11 cellular contexts compared by ENCODE assay signal in genomic region chr7:48085942-48086341, GRCh38. TPM values are rescaled to one million over a fixed set of nuclear protein-coding genes. Genes with fewer than 3 reads are reported as not detected.
DNase-seq lines count a peak whose midpoint lies in the region; ATAC-seq and TF ChIP-seq lines count a peak whose summit lies in the region.
"Had no signal": no experiment of that assay in that cellular context is flagged by ENCODE, and none has a peak within 500 bp of the region (broad histone marks: within the 10 kb centered on the region; RNA-seq: fewer than 3 reads in every experiment).

No MANE protein-coding gene starts in this region.

- TF ChIP-seq CTCF in breast epithelium (IDR thresholded peaks at IDR 0.05) (no peak), MCF 10A (IDR thresholded peaks at IDR 0.05; ENCODE audit: unreplicated experiment) (no peak)
- TF ChIP-seq CTCF in activated CD8-positive, alpha-beta T cell treated with anti-CD3 and anti-CD28 coated beads for 36 hours (IDR thresholded peaks at IDR 0.05) = no peak

- no peaks in the 10 kb centered on the region for H3K9me3 ChIP-seq in breast epithelium
- H3K9me3 ChIP-seq in mesodermal cell (ENCODE audit: control insufficient read depth, low read length) = no peaks in the 10 kb centered on the region

- POLR2A ChIA-PET in MCF 10A (lab: Yijun Ruan, JAX) = interaction anchor here (0.9 to 2.4 kb wide), 3 partner anchors 10 to 19 kb away, joined by 3 to 7 read pairs (median 4); no protein-coding TSS in a partner anchor
- POLR2A ChIA-PET in activated CD8-positive, alpha-beta T cell treated with anti-CD3 and anti-CD28 coated beads for 36 hours (lab: Charles Lee) = interaction anchor here (0.8 to 1.8 kb wide), 6 partner anchors 10 to 41 kb away, joined by 3 to 7 read pairs (median 5); no protein-coding TSS in a partner anchor

- H3K36me3 ChIP-seq in breast epithelium = no peaks in the 10 kb centered on the region
- H3K36me3 ChIP-seq in mesodermal cell (ENCODE audit: control insufficient read depth, insufficient read depth, low read length) = peaks cover 3% of the 10 kb centered on the region
- H3K36me3 ChIP-seq: neural progenitor cell had no signal

- CTCF ChIA-PET in MCF 10A (lab: Yijun Ruan, JAX) = interaction anchor here (0.5 to 1.3 kb wide), 7 partner anchors 8 to 117 kb away, joined by 3 to 5 read pairs (median 3); no protein-coding TSS in a partner anchor
- CTCF ChIA-PET in activated CD8-positive, alpha-beta T cell treated with anti-CD3 and anti-CD28 coated beads for 36 hours (lab: Charles Lee) = interaction anchor here (1.2 to 2.2 kb wide), 4 partner anchors 24 to 102 kb away, joined by 3 to 13 read pairs (median 4); no protein-coding TSS in a partner anchor

- H3K27ac ChIP-seq in breast epithelium (peak overlapping the region; percentile 22 to 85), mesodermal cell (ENCODE audit: low read depth, low read length, severe bottlenecking) (peak overlapping the region; percentile 97)
- H3K27ac ChIP-seq: neural progenitor cell had no signal

- H3K4me1 Mint-ChIP-seq in MCF 10A (ENCODE audit: insufficient read depth, unreplicated experiment) = peaks cover 50% of the 10 kb centered on the region
- peaks cover 63% of the 10 kb centered on the region for H3K4me1 Mint-ChIP-seq in activated CD8-positive, alpha-beta T cell treated with anti-CD3 and anti-CD28 coated beads for 36 hours (ENCODE audit: low read depth)

- H3K4me3 Mint-ChIP-seq in MCF 10A (ENCODE audit: unreplicated experiment) = no peak overlapping the region
- H3K4me3 Mint-ChIP-seq in activated CD8-positive, alpha-beta T cell treated with anti-CD3 and anti-CD28 coated beads for 36 hours = peak overlapping the region; percentile 81
- H3K4me3 Mint-ChIP-seq: neural progenitor cell had no signal

- DNase-seq in breast epithelium (ENCODE audit: low spot score in 2 of 2) (no peak), MCF 10A (ENCODE audit: unreplicated experiment) (no peak), NCI-H2029 (lab: John Stamatoyannopoulos, UW) (no peak)
- no peak for DNase-seq in activated CD8-positive, alpha-beta T cell treated with anti-CD3 and anti-CD28 coated beads for 36 hours
- DNase-seq in effector CD8-positive, alpha-beta T cell (lab: John Stamatoyannopoulos, UW) = no peak
- DNase-seq: NCI-H1694 treated with DMSO at 0.1 percent for 48 hours had no signal

- H3K36me3 Mint-ChIP-seq in MCF 10A (ENCODE audit: insufficient read depth, unreplicated experiment) = peaks cover 15% of the 10 kb centered on the region
- peaks cover 15% of the 10 kb centered on the region for H3K36me3 Mint-ChIP-seq in activated CD8-positive, alpha-beta T cell treated with anti-CD3 and anti-CD28 coated beads for 36 hours (ENCODE audit: low read depth)
- H3K36me3 Mint-ChIP-seq: neural progenitor cell had no signal

- no peak for ATAC-seq in activated CD8-positive, alpha-beta T cell treated with anti-CD3 and anti-CD28 coated beads for 36 hours
- ATAC-seq in GM19324 (IDR thresholded peaks at IDR 0.05; ENCODE audit: low FRiP score, unreplicated experiment) (no peak), GM21381 (IDR thresholded peaks at IDR 0.05; ENCODE audit: unreplicated experiment) (no peak)

- intact Hi-C loops in breast epithelium (cut with DNase I; ENCODE audit: low total_unique reads) = no loop called here
- intact Hi-C loops in MCF 10A (cut with micrococcal nuclease) = loop anchor here (1.0 kb wide), 1 partner anchor 51 kb away; the partner anchor contains the start of gene C7orf57
- intact Hi-C loops in activated CD8-positive, alpha-beta T cell treated with anti-CD3 and anti-CD28 coated beads for 36 hours (cut with micrococcal nuclease) = loop anchor here (1.0 to 5.0 kb wide), 3 partner anchors 44 to 107 kb away; partner anchors contain the start of gene HUS1

- no peaks in the 10 kb centered on the region for H3K4me1 ChIP-seq in breast epithelium
- peaks cover 50% of the 10 kb centered on the region for H3K4me1 ChIP-seq in mesodermal cell (ENCODE audit: control insufficient read depth, insufficient read depth, low read length, poor library complexity, severe bottlenecking)

- no peaks in the 10 kb centered on the region for H3K27me3 Mint-ChIP-seq in MCF 10A (ENCODE audit: insufficient read depth, unreplicated experiment)
- no peaks in the 10 kb centered on the region for H3K27me3 Mint-ChIP-seq in activated CD8-positive, alpha-beta T cell treated with anti-CD3 and anti-CD28 coated beads for 36 hours

- no peaks in the 10 kb centered on the region for H3K27me3 ChIP-seq in breast epithelium

- no peaks in the 10 kb centered on the region for H3K9me3 Mint-ChIP-seq in MCF 10A (ENCODE audit: unreplicated experiment)
- H3K9me3 Mint-ChIP-seq in activated CD8-positive, alpha-beta T cell treated with anti-CD3 and anti-CD28 coated beads for 36 hours = no peaks in the 10 kb centered on the region
- H3K9me3 Mint-ChIP-seq: neural progenitor cell had no signal

- BruUV-seq in MCF 10A (replicated peaks; lab: Mats Ljungman, UMichigan) = no TSS peak

- no peak overlapping the region for H3K27ac Mint-ChIP-seq in MCF 10A (ENCODE audit: low read depth, unreplicated experiment)
- H3K27ac Mint-ChIP-seq in activated CD8-positive, alpha-beta T cell treated with anti-CD3 and anti-CD28 coated beads for 36 hours = peak overlapping the region; percentile 89

- TF ChIP-seq POLR2A in breast epithelium (IDR thresholded peaks at IDR 0.05) = no peak

- WGBS in mesodermal cell (ENCODE audit: insufficient coverage in 2 of 2), 2 experiments = no CpG with 5 or more reads among the region's 1 CpG

- H3K4me3 ChIP-seq in breast epithelium (no peak overlapping the region), mesodermal cell (ENCODE audit: extremely low read depth, insufficient read depth, low read length, poor library complexity, severe bottlenecking) (no peak overlapping the region)
- H3K4me3 ChIP-seq: neural progenitor cell had no signal

RNA-seq across cellular contexts. Expression of gene UPP1, which starts 3.1 kb away (rescaled TPM):
- 10 to 100 TPM; 11.1 to 32.1 (median 19.5) TPM for total RNA-seq in breast epithelium
- total RNA-seq in MCF 10A (2022) = 602 and 797 TPM in 2 replicates
- total RNA-seq in activated CD8-positive, alpha-beta T cell treated with anti-CD3 and anti-CD28 coated beads for 36 hours = 10 to 100 TPM; 89.6 to 93.3 TPM
- 53.8 TPM for polyA plus RNA-seq in mesodermal cell (2013, experiment 1 of 2)
- 42.8 TPM for polyA plus RNA-seq in mesodermal cell (2013, experiment 2 of 2)

RNA-seq across cellular contexts. Expression of gene C7orf57, which starts 50.6 kb away (rescaled TPM):
- not detected for total RNA-seq in breast epithelium
- 0.37 and 0.52 TPM in 2 replicates for total RNA-seq in MCF 10A (2022)
- total RNA-seq in activated CD8-positive, alpha-beta T cell treated with anti-CD3 and anti-CD28 coated beads for 36 hours = under 1 TPM; 0.74 to 0.83 TPM
- polyA plus RNA-seq in mesodermal cell (2013, experiment 1 of 2) = 0.26 TPM
- polyA plus RNA-seq in mesodermal cell (2013, experiment 2 of 2) = 0.35 TPM
- polyA plus RNA-seq: adipose tissue had no signal

RNA-seq across cellular contexts. Expression of gene SUN3, which starts 57.0 kb away (rescaled TPM):
- total RNA-seq in breast epithelium = not detected
- 0.22 TPM in 1 of 2 replicates, not detected in the other for total RNA-seq in MCF 10A (2022)
- under 1 TPM in 1 of 2 experiments, not detected in 1; 0.95 TPM for total RNA-seq in activated CD8-positive, alpha-beta T cell treated with anti-CD3 and anti-CD28 coated beads for 36 hours
- not detected for polyA plus RNA-seq in mesodermal cell (2013, experiment 1 of 2)
- not detected for polyA plus RNA-seq in mesodermal cell (2013, experiment 2 of 2)
- polyA plus RNA-seq: adipose tissue had no signal
